In genomic region chr2:151391436-151391835, GRCh38 we compare ENCODE assay signal across 24 cellular contexts. TPM values are rescaled to one million over a fixed set of nuclear protein-coding genes. Genes with fewer than 3 reads are reported as not detected.
DNase-seq lines count a peak whose midpoint lies in the region; ATAC-seq and TF ChIP-seq lines count a peak whose summit lies in the region.
"Had no signal": no experiment of that assay in that cellular context is flagged by ENCODE, and none has a peak within 500 bp of the region (broad histone marks: within the 10 kb centered on the region; RNA-seq: fewer than 3 reads in every experiment).

No MANE protein-coding gene starts in this region.

- H3K9ac ChIP-seq in adipocyte (ENCODE audit: low read length): no peak overlapping the region
- H3K9ac ChIP-seq: BLaER1 had no signal

- no peaks in the 10 kb centered on the region for H3K9me3 ChIP-seq in adipocyte (ENCODE audit: control insufficient read depth, low read length)
- H3K9me3 ChIP-seq in vagina: no peaks in the 10 kb centered on the region
- H3K9me3 ChIP-seq: BE2C had no signal

- no peak for ATAC-seq in HG03565 (IDR thresholded peaks at IDR 0.05; ENCODE audit: unreplicated experiment)
- ATAC-seq: GM12878 had no signal

- H3K4me3 ChIP-seq in adipocyte (ENCODE audit: low read length) (no peak overlapping the region), vagina (no peak overlapping the region)
- H3K4me3 ChIP-seq: BLaER1, GM12878 had no signal

- H3K4me1 ChIP-seq in adipocyte (ENCODE audit: control insufficient read depth, insufficient read depth, low read length) (peaks cover 10% of the 10 kb centered on the region), vagina (no peaks in the 10 kb centered on the region)
- H3K4me1 ChIP-seq: BE2C, BLaER1 had no signal

- DNase-seq in adipocyte (ENCODE audit: low read depth): peak; percentile 40
- peak; percentile 77 for DNase-seq in fibroblast of gingiva (ENCODE audit: low read depth)
- DNase-seq in vagina (ENCODE audit: extremely low spot score in 2 of 2): no peak
- DNase-seq in activated T-cell treated with anti-CD3 and anti-CD28 coated beads for 4 hours: no peak
- DNase-seq: 8988T; ACHN; BE2C; C1 segment of cervical spinal cord; CD4-positive, alpha-beta memory T cell; CD4-positive, CD25-positive, alpha-beta regulatory T cell; CD8-positive, alpha-beta memory T cell; COR-L47; DMS 273 treated with DMSO at 0.1 percent for 48 hours; DMS153; DMS53; DMS79; DND-41; EL; GDM1 had no signal

- H3K27ac ChIP-seq in VCaP (peak overlapping the region; percentile 30; the same call in 1 of the 2 replicates), vagina (no peak overlapping the region)
- H3K27ac ChIP-seq: BLaER1 had no signal

- H3K36me3 ChIP-seq in adipocyte (ENCODE audit: control insufficient read depth, insufficient read depth, low read length, severe bottlenecking): no peaks in the 10 kb centered on the region
- H3K36me3 ChIP-seq in vagina: no peaks in the 10 kb centered on the region
- H3K36me3 ChIP-seq: BE2C, BLaER1 had no signal

- H3K27me3 ChIP-seq in adipocyte (replicated peaks; ENCODE audit: control insufficient read depth, insufficient read depth, low read length) (no peaks in the 10 kb centered on the region), vagina (no peaks in the 10 kb centered on the region)
- H3K27me3 ChIP-seq: BE2C, BLaER1 had no signal

- TF ChIP-seq CTCF in VCaP (conservative IDR thresholded peaks at IDR 0.05) (no peak), vagina (IDR thresholded peaks at IDR 0.05) (no peak)

- intact Hi-C loops in vagina (cut with DNase I): no loop called here

- no peak for TF ChIP-seq POLR2A in vagina (IDR thresholded peaks at IDR 0.05)

RNA-seq across cellular contexts. Expression of gene RIF1, which starts 18.3 kb away (rescaled TPM):
- total RNA-seq in vagina: 31.7 TPM

RNA-seq across cellular contexts. Expression of gene TNFAIP6, which starts 34.0 kb away (rescaled TPM):
- 2.0 TPM for total RNA-seq in vagina
- total RNA-seq: CD4-positive, alpha-beta memory T cell; CD4-positive, CD25-positive, alpha-beta regulatory T cell; CD8-positive, alpha-beta memory T cell; G401 had no signal

Comparison
In these comparisons a context has a peak if more than half of its experiments do, and no peak if none do; other contexts are left out.
1. DNase-seq: peak in adipocyte (single experiment) and fibroblast of gingiva (single experiment); none in vagina (0 of 2) and activated T-cell treated with anti-CD3 and anti-CD28 coated beads for 4 hours (single experiment).